29 cellular contexts compared by ENCODE assay signal in the genomic region with DNA sequence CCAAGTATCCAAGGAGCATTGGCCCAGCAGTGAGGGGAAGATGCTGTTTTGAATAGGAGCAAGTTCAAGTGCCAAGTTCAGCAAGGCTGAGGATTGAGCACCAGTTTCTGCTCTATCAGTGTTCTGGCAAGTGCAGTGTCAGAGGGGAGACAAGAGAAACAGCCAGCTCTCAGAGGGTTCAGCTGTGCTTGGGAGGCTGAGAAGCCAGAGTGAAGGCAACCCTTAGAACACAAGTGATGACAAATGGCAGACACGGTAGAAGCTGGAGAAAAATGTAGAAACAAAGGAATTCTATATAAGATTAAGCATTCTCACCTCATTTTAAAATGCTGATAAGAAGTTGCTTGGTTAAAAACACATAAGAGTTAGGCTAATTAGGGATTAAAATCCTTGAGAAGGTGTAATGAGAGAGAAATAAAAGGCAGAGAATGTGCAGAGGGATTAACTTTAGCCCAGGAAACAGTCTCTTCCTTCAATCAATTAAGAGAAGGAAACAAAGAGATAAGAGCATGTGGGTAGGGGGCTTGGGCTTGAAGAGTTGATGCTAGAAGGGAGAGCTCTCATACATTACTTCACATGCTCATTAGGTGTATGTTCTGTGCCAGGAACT.
"Had no signal": no experiment of that assay in that cellular context is flagged by ENCODE, and none has a peak within 500 bp of the region (broad histone marks: within the 10 kb centered on the region; RNA-seq: fewer than 3 reads in every experiment).

No MANE protein-coding gene starts in this region.

- H3K27ac ChIP-seq: ovary, parathyroid adenoma, psoas muscle, right lobe of liver, sigmoid colon, stomach, thoracic aorta, thyroid gland, tibial nerve, upper lobe of left lung, vagina had no signal

- H3K4me3 Mint-ChIP-seq: naive thymus-derived CD8-positive, alpha-beta T cell; natural killer cell treated with Interleukin-12 subunit alpha and Interleukin-12 subunit beta and Interleukin-15 and Interleukin-18, amount 100 ng/mL, for 72 hours; nephron progenitor cell; neural crest cell; stimulated activated effector memory CD8-positive, alpha-beta T cell treated with anti-CD3 and anti-CD28 coated beads, Interleukin-12 subunit alpha, Interleukin-12 subunit beta, amount 100 ng/mL, for 72 hours; stimulated activated naive B cell treated with anti-CD40 and anti-IgM and Interleukin-4, amounts not matched to agents 10 μg/mL and 1 μg/mL and 100 μg/mL, for 72 hours; stimulated activated naive CD8-positive, alpha-beta T cell treated with anti-CD3 and anti-CD28 coated beads, Interleukin-15, Interleukin-2, amounts not matched to agents 100 ng/mL and 50 ng/mL, for 24 hours had no signal

- H3K9me3 ChIP-seq: ovary, psoas muscle, right lobe of liver, thoracic aorta, thyroid gland, tibial nerve, vagina had no signal

- H3K27ac Mint-ChIP-seq: natural killer cell treated with Interleukin-12 subunit alpha and Interleukin-12 subunit beta and Interleukin-15 and Interleukin-18, amount 100 ng/mL, for 72 hours; nephron progenitor cell; progenitor cell of endocrine pancreas; stimulated activated effector memory CD8-positive, alpha-beta T cell treated with anti-CD3 and anti-CD28 coated beads, Interleukin-12 subunit alpha, Interleukin-12 subunit beta, amount 100 ng/mL, for 72 hours; stimulated activated naive B cell treated with anti-CD40 and anti-IgM and Interleukin-4, amounts not matched to agents 10 μg/mL and 1 μg/mL and 100 μg/mL, for 72 hours; stimulated activated naive CD8-positive, alpha-beta T cell treated with anti-CD3 and anti-CD28 coated beads, Interleukin-15, Interleukin-2, amounts not matched to agents 100 ng/mL and 50 ng/mL, for 24 hours had no signal

- H3K9ac ChIP-seq: parathyroid adenoma had no signal

- H3K4me1 Mint-ChIP-seq: nephron progenitor cell; neural crest cell; stimulated activated effector memory CD8-positive, alpha-beta T cell treated with anti-CD3 and anti-CD28 coated beads, Interleukin-12 subunit alpha, Interleukin-12 subunit beta, amount 100 ng/mL, for 72 hours; stimulated activated naive B cell treated with anti-CD40 and anti-IgM and Interleukin-4, amounts not matched to agents 10 μg/mL and 1 μg/mL and 100 μg/mL, for 72 hours had no signal

- H3K79me2 ChIP-seq: parathyroid adenoma had no signal

- H3K9me3 Mint-ChIP-seq: natural killer cell treated with Interleukin-12 subunit alpha and Interleukin-12 subunit beta and Interleukin-15 and Interleukin-18, amount 100 ng/mL, for 72 hours; stimulated activated naive CD8-positive, alpha-beta T cell treated with anti-CD3 and anti-CD28 coated beads, Interleukin-15, Interleukin-2, amounts not matched to agents 100 ng/mL and 50 ng/mL, for 24 hours had no signal

- H3K4me3 ChIP-seq: ovary, psoas muscle, right lobe of liver, sigmoid colon, stomach, thoracic aorta, thyroid gland, tibial nerve, upper lobe of left lung, vagina had no signal

- H3K36me3 Mint-ChIP-seq: natural killer cell treated with Interleukin-12 subunit alpha and Interleukin-12 subunit beta and Interleukin-15 and Interleukin-18, amount 100 ng/mL, for 72 hours; stimulated activated effector memory CD8-positive, alpha-beta T cell treated with anti-CD3 and anti-CD28 coated beads, Interleukin-12 subunit alpha, Interleukin-12 subunit beta, amount 100 ng/mL, for 72 hours; stimulated activated naive B cell treated with anti-CD40 and anti-IgM and Interleukin-4, amounts not matched to agents 10 μg/mL and 1 μg/mL and 100 μg/mL, for 72 hours had no signal

- H3K36me3 ChIP-seq: ovary, right lobe of liver, sigmoid colon, stomach, thoracic aorta, thyroid gland, tibial nerve, upper lobe of left lung, vagina had no signal

- DNase-seq: naive thymus-derived CD8-positive, alpha-beta T cell; nephron progenitor cell; occipital lobe; ovary; posterior cingulate gyrus; psoas muscle; right cardiac atrium; right lobe of liver; sigmoid colon; small intestine; stimulated activated CD4-positive, alpha-beta T cell treated with anti-CD3 and anti-CD28 coated beads, Interleukin-15, amount 100 ng/mL, for 24 hours; stimulated activated CD4-positive, alpha-beta T cell treated with anti-CD3 and anti-CD28 coated beads, Interleukin-2, amount 100 ng/mL, for 24 hours; stimulated activated CD4-positive, alpha-beta T cell treated with anti-CD3 and anti-CD28 coated beads, Interleukin-2, amount 100 ng/mL, for 48 hours; stimulated activated CD4-positive, alpha-beta T cell treated with anti-CD3 and anti-CD28 coated beads, Interleukin-4, amount 100 ng/mL, for 24 hours; stimulated activated naive B cell treated with anti-CD40 and anti-IgM and Interleukin-4, amounts not matched to agents 10 μg/mL and 1 μg/mL and 100 μg/mL, for 72 hours; stimulated activated naive CD4-positive, alpha-beta T cell treated with Interleukin-2 at 50 U/mL for 16 hours; stomach; thyroid gland; trophoblast cell had no signal

- H3K27me3 ChIP-seq: ovary, right lobe of liver, thyroid gland, tibial nerve, upper lobe of left lung, vagina had no signal

- ATAC-seq: naive thymus-derived CD8-positive, alpha-beta T cell; natural killer cell treated with Interleukin-12 subunit alpha and Interleukin-12 subunit beta and Interleukin-15 and Interleukin-18, amount 100 ng/mL, for 72 hours; psoas muscle; right cardiac atrium; right lobe of liver; stimulated activated effector memory CD8-positive, alpha-beta T cell treated with anti-CD3 and anti-CD28 coated beads, Interleukin-12 subunit alpha, Interleukin-12 subunit beta, amount 100 ng/mL, for 72 hours; stimulated activated naive B cell treated with anti-CD40 and anti-IgM and Interleukin-4, amounts not matched to agents 10 μg/mL and 1 μg/mL and 100 μg/mL, for 72 hours had no signal

- H3K4me1 ChIP-seq: parathyroid adenoma, psoas muscle, right lobe of liver, sigmoid colon, stomach, thyroid gland, tibial nerve, upper lobe of left lung, vagina had no signal
